ENCODE assay signal across 19 cellular contexts in genomic region chr12:51227962-51228361, GRCh38. TPM values are rescaled to one million over a fixed set of nuclear protein-coding genes. Genes with fewer than 3 reads are reported as not detected.
DNase-seq lines count a peak whose midpoint lies in the region; FAIRE-seq and TF ChIP-seq lines count a peak whose summit lies in the region.
"Had no signal": no experiment of that assay in that cellular context is flagged by ENCODE, and none has a peak within 500 bp of the region (broad histone marks: within the 10 kb centered on the region; RNA-seq: fewer than 3 reads in every experiment).

No MANE protein-coding gene starts in this region.

- no peaks in the 10 kb centered on the region for H3K9me3 Mint-ChIP-seq in type B pancreatic cell
- H3K9me3 Mint-ChIP-seq: CD4-positive, alpha-beta memory T cell; GM23338; H9; HFFc6 had no signal

- H3K36me3 ChIP-seq in HEK293 (ENCODE audit: control insufficient read depth in 2 of 2, insufficient read depth in 1 of 2, low read length in 2 of 2) (peaks cover 0 to 5% of the 10 kb centered on the region in 2 experiments; a peak in 1 of 3 replicates), kidney (ENCODE audit: control insufficient read depth in 1 of 2, insufficient read depth in 2 of 2, low read length in 2 of 2) (no peaks in the 10 kb centered on the region)

- no peak for FAIRE-seq in kidney (lab: Jason Lieb, UNC)
- FAIRE-seq: GM12891, GM18507 had no signal

- no peak overlapping the region for H3K27ac ChIP-seq in HEK293 (ENCODE audit: extremely low read depth, low read depth, low read length)
- no peak overlapping the region for H3K27ac ChIP-seq in kidney (ENCODE audit: low read depth in 2 of 2, low read length in 2 of 2)

- DNase-seq in activated effector memory CD4-positive, alpha-beta T cell treated with anti-CD3 and anti-CD28 coated beads, Interleukin-2, amount 50 U/mL, for 16 hours, result peak; percentile 17
- DNase-seq in activated effector memory CD4-positive, alpha-beta T cell treated with Interleukin-2 at 50 U/mL for 16 hours, result no peak
- DNase-seq in kidney (peak; percentile 6), type B pancreatic cell (ENCODE audit: extremely low spot score, unreplicated experiment) (no peak)
- DNase-seq in activated CD4-positive, alpha-beta T cell treated with anti-CD3 and anti-CD28 coated beads, Interleukin-2, amount 50 U/mL, for 48 hours, result no peak
- DNase-seq: 8988T; C1 segment of cervical spinal cord; Calu3; CD4-positive, alpha-beta memory T cell; COR-L47; DMS53; DMS79 treated with DMSO at 0.1 percent for 48 hours; GF-D8; H9; HFFc6 had no signal

- no peak overlapping the region for H3K4me3 Mint-ChIP-seq in type B pancreatic cell
- H3K4me3 Mint-ChIP-seq: CD4-positive, alpha-beta memory T cell; GM23338; H9; HFFc6 had no signal

- H3K27ac Mint-ChIP-seq in type B pancreatic cell, result no peak overlapping the region
- H3K27ac Mint-ChIP-seq: CD4-positive, alpha-beta memory T cell; GM23338; H9; HFFc6 had no signal

- H3K4me1 Mint-ChIP-seq in type B pancreatic cell (ENCODE audit: unreplicated experiment), result peaks cover 5% of the 10 kb centered on the region

- H3K4me1 ChIP-seq in HEK293 (ENCODE audit: control insufficient read depth, insufficient read depth, low read length) (no peaks in the 10 kb centered on the region), kidney (ENCODE audit: control insufficient read depth in 1 of 2, insufficient read depth in 1 of 2, low read depth in 1 of 2, low read length in 2 of 2) (peaks cover 0 to 2% of the 10 kb centered on the region in 2 donors)

- H3K9ac ChIP-seq in kidney (ENCODE audit: low read length in 2 of 2), result no peak overlapping the region

- H3K4me3 ChIP-seq in HEK293 (ENCODE audit: low read depth, low read length) (no peak overlapping the region), kidney (ENCODE audit: low read length in 2 of 2) (no peak overlapping the region)
- H3K4me3 ChIP-seq: GM23338 had no signal

- CTCF ChIA-PET in HEK293 (lab: Yijun Ruan, JAX), result interaction anchor here (1.6 kb wide), 1 partner anchor 11 kb away, joined by 4 read pairs; no protein-coding TSS in a partner anchor

- POLR2A ChIA-PET in HEK293 (lab: Yijun Ruan, JAX), result interaction anchor here (0.8 kb wide), 1 partner anchor 145 kb away, joined by 3 read pairs; no protein-coding TSS in a partner anchor

- intact Hi-C loops in kidney (cut with DNase I), result no loop called here

- H3K9me3 ChIP-seq in HEK293 (ENCODE audit: control insufficient read depth, insufficient read depth, low read depth, low read length) (no peaks in the 10 kb centered on the region), kidney (ENCODE audit: control insufficient read depth in 1 of 2, low read length in 2 of 2) (no peaks in the 10 kb centered on the region)

- H3K27me3 Mint-ChIP-seq in type B pancreatic cell, result no peaks in the 10 kb centered on the region
- H3K27me3 Mint-ChIP-seq: CD4-positive, alpha-beta memory T cell had no signal

- TF ChIP-seq CTCF in HEK293 (tag by site-specific recombination; IDR thresholded peaks at IDR 0.05) (no peak), kidney (IDR thresholded peaks at IDR 0.05; ENCODE audit: borderline replicate concordance, extremely low read depth, insufficient read depth) (no peak), type B pancreatic cell (conservative IDR thresholded peaks at IDR 0.05) (no peak)

- H3K36me3 Mint-ChIP-seq in type B pancreatic cell, result no peaks in the 10 kb centered on the region

TF ChIP-seq in HEK293, 187 proteins besides CTCF, POLR2A, EP300 and RAD21:
- no peak for TF ChIP-seq ZNF473 (tag by site-specific recombination; IDR thresholded peaks at IDR 0.05)
- TF ChIP-seq ZNF48 (tag by site-specific recombination; IDR thresholded peaks at IDR 0.05), result no peak
- peak; percentile 47; the same call in 1 of the 2 replicates for TF ChIP-seq ZNF664 (tag by site-specific recombination; IDR thresholded peaks at IDR 0.05)

RNA-seq across cellular contexts. Expression of gene POU6F1, which starts 10.1 kb away (rescaled TPM):
- total RNA-seq in kidney (20.0 TPM), type B pancreatic cell (ENCODE audit: low replicate concordance) (5.6 and 6.6 TPM in 2 replicates)
- 5.2 TPM for polyA plus RNA-seq in kidney (ENCODE audit: insufficient read depth, low read depth, low replicate concordance)

RNA-seq across cellular contexts. Expression of gene DAZAP2, which starts 10.7 kb away (rescaled TPM):
- total RNA-seq in kidney, result 319 TPM
- 363 TPM for polyA plus RNA-seq in kidney (ENCODE audit: insufficient read depth, low read depth, low replicate concordance)
- total RNA-seq in type B pancreatic cell (ENCODE audit: low replicate concordance), result 89.0 and 149 TPM in 2 replicates

RNA-seq across cellular contexts. Expression of gene SMAGP, which starts 42.3 kb away (rescaled TPM):
- 28.5 TPM for total RNA-seq in kidney
- 22.8 TPM for polyA plus RNA-seq in kidney (ENCODE audit: insufficient read depth, low read depth, low replicate concordance)
- total RNA-seq in type B pancreatic cell (ENCODE audit: low replicate concordance), result 35.5 and 80.7 TPM in 2 replicates

RNA-seq across cellular contexts. Expression of gene TFCP2, which starts 55.0 kb away (rescaled TPM):
- total RNA-seq in kidney, result 31.2 TPM
- polyA plus RNA-seq in kidney (ENCODE audit: insufficient read depth, low read depth, low replicate concordance), result 15.2 TPM
- 31.7 and 40.7 TPM in 2 replicates for total RNA-seq in type B pancreatic cell (ENCODE audit: low replicate concordance)

Comparison
In these comparisons a context has a peak if more than half of its experiments do, and no peak if none do; other contexts are left out.
1. DNase-seq: peak in activated effector memory CD4-positive, alpha-beta T cell treated with anti-CD3 and anti-CD28 coated beads, Interleukin-2, amount 50 U/mL, for 16 hours (single experiment) and kidney (single experiment); none in activated effector memory CD4-positive, alpha-beta T cell treated with Interleukin-2 at 50 U/mL for 16 hours (single experiment), activated CD4-positive, alpha-beta T cell treated with anti-CD3 and anti-CD28 coated beads, Interleukin-2, amount 50 U/mL, for 48 hours (0 of 2) and type B pancreatic cell (single experiment).